25 cellular contexts compared by ENCODE assay signal in genomic region chr7:96719164-96719563, GRCh38. TPM values are rescaled to one million over a fixed set of nuclear protein-coding genes. Genes with fewer than 3 reads are reported as not detected.
DNase-seq lines count a peak whose midpoint lies in the region; ATAC-seq lines count a peak whose summit lies in the region.
"Had no signal": no experiment of that assay in that cellular context is flagged by ENCODE, and none has a peak within 500 bp of the region (broad histone marks: within the 10 kb centered on the region; RNA-seq: fewer than 3 reads in every experiment).

No MANE protein-coding gene starts in this region.

- ATAC-seq in left lobe of liver: peak; percentile 50
- no peak for ATAC-seq in T-cell (replicated peaks in 1 of 4)
- ATAC-seq in HG02884 (IDR thresholded peaks at IDR 0.05; ENCODE audit: unreplicated experiment): no peak
- ATAC-seq: activated CD4-positive, CD25-positive, alpha-beta regulatory T cell treated with anti-CD3 and anti-CD28 coated beads, Interleukin-2, amount 50 U/mL, for 24 hours; activated CD8-positive, alpha-beta T cell treated with anti-CD3 and anti-CD28 coated beads for 36 hours; esophagus mucosa; lower lobe of right lung had no signal

- CTCF ChIA-PET in T-cell (lab: Charles Lee): interaction anchor here in 1 of 2 donors (0.6 kb wide), 1 partner anchor 1612 kb away, joined by 4 read pairs; no protein-coding TSS in a partner anchor

- no peak overlapping the region for H3K4me3 Mint-ChIP-seq in T-cell
- H3K4me3 Mint-ChIP-seq: activated CD8-positive, alpha-beta T cell treated with anti-CD3 and anti-CD28 coated beads for 36 hours; brain; CD4-positive, alpha-beta memory T cell had no signal

- H3K9me3 Mint-ChIP-seq in T-cell: peaks cover 0 to 5% (median 0%) of the 10 kb centered on the region in 3 donors

- DNase-seq in DMS 273 (lab: John Stamatoyannopoulos, UW; ENCODE audit: unreplicated experiment) (peak; percentile 50), DMS 273 treated with DMSO at 0.1 percent for 48 hours (lab: John Stamatoyannopoulos, UW) (no peak), NCI-H1105 (lab: John Stamatoyannopoulos, UW) (peak; percentile 21), NCI-H748 (lab: John Stamatoyannopoulos, UW; ENCODE audit: unreplicated experiment) (peak; percentile 76), left lobe of liver (ENCODE audit: low spot score) (no peak), T-cell (no peak), NCI-H2029 treated with DMSO at 0.1 percent for 48 hours (lab: John Stamatoyannopoulos, UW) (no peak)
- DNase-seq: activated CD8-positive, alpha-beta T cell treated with anti-CD3 and anti-CD28 coated beads for 36 hours; activated gamma-delta T cell; activated T-cell treated with anti-CD3 and anti-CD28 coated beads for 4 hours; CD4-positive, alpha-beta memory T cell; DND-41; effector memory CD4-positive, alpha-beta T cell; foreskin melanocyte; lower lobe of right lung; NCI-H510A treated with DMSO at 0.1 percent for 48 hours; OCI-M1; spleen; stimulated activated CD4-positive, alpha-beta T cell treated with anti-CD3 and anti-CD28 coated beads, Interleukin-4, amount 100 ng/mL, for 1 hour; stimulated activated naive CD4-positive, alpha-beta T cell; SW 1271 had no signal

- no peaks in the 10 kb centered on the region for H3K36me3 Mint-ChIP-seq in T-cell
- H3K36me3 Mint-ChIP-seq: brain; CD4-positive, alpha-beta memory T cell had no signal

- POLR2A ChIA-PET in T-cell (lab: Charles Lee): interaction anchor here in 1 of 2 donors (0.6 kb wide), 1 partner anchor 988 kb away, joined by 3 read pairs; no protein-coding TSS in a partner anchor

- H3K27ac Mint-ChIP-seq in T-cell: no peak overlapping the region
- H3K27ac Mint-ChIP-seq: activated CD8-positive, alpha-beta T cell treated with anti-CD3 and anti-CD28 coated beads for 36 hours; brain; CD4-positive, alpha-beta memory T cell had no signal

- peaks cover 43 to 45% of the 10 kb centered on the region in 2 donors for H3K27me3 Mint-ChIP-seq in T-cell

- H3K4me1 Mint-ChIP-seq in T-cell: no peaks in the 10 kb centered on the region
- H3K4me1 Mint-ChIP-seq: brain; CD4-positive, alpha-beta memory T cell had no signal

RNA-seq across cellular contexts. Expression of gene SEM1, which starts 9.5 kb away (rescaled TPM):
- total RNA-seq in left lobe of liver: 27.2 TPM
- total RNA-seq in T-cell: 10 to 100 TPM; 17.8 to 34.8 (median 30.2) TPM

Comparison
In these comparisons a context has a peak if more than half of its experiments do, and no peak if none do; other contexts are left out.
1. DNase-seq: peak in DMS 273 (single experiment), NCI-H1105 (single experiment) and NCI-H748 (single experiment); none in DMS 273 treated with DMSO at 0.1 percent for 48 hours (single experiment), left lobe of liver (single experiment), T-cell (0 of 34) and NCI-H2029 treated with DMSO at 0.1 percent for 48 hours (single experiment).